8 cellular contexts compared by ENCODE assay signal in genomic region chr12:62730649-62731377, GRCh38.
DNase-seq lines count a peak whose midpoint lies in the region; ATAC-seq and TF ChIP-seq lines count a peak whose summit lies in the region.

No MANE protein-coding gene starts in this region.

- peak overlapping the region; percentile 58 for H3K9ac ChIP-seq in smooth muscle cell (ENCODE audit: low read depth)

- BruUV-seq in PC-9 (replicated peaks; lab: Mats Ljungman, UMichigan): no TSS peak

- POLR2A ChIA-PET in PC-9 (lab: Charles Lee; ENCODE audit: unreplicated experiment): interaction anchor here (0.6 to 0.7 kb wide), 4 partner anchors 28 to 142 kb away, joined by 4 to 7 read pairs (median 6); no protein-coding TSS in a partner anchor

- intact Hi-C loops in PC-9 (cut with micrococcal nuclease; ENCODE audit: unreplicated experiment): no loop called here

- peaks cover 24% of the 10 kb centered on the region for H3K79me2 ChIP-seq in PC-9 (ENCODE audit: low read depth)
- H3K79me2 ChIP-seq in smooth muscle cell (ENCODE audit: low read depth): no peaks in the 10 kb centered on the region

- ATAC-seq in GM18858 (IDR thresholded peaks at IDR 0.05; ENCODE audit: unreplicated experiment): peak; percentile 44
- ATAC-seq in HG03159 (IDR thresholded peaks at IDR 0.05; ENCODE audit: unreplicated experiment): no peak
- ATAC-seq in GM21737 (IDR thresholded peaks at IDR 0.05; ENCODE audit: unreplicated experiment): no peak

- H3K4me3 ChIP-seq in PC-9: no peak overlapping the region; the same call in 1 of the 2 replicates
- no peak overlapping the region for H3K4me3 ChIP-seq in esophagus (ENCODE audit: low read depth in 1 of 2, low read length in 2 of 2)
- no peak overlapping the region for H3K4me3 ChIP-seq in smooth muscle cell

- H3K36me3 ChIP-seq in PC-9 (ENCODE audit: low read depth) (no peaks in the 10 kb centered on the region), esophagus (ENCODE audit: control insufficient read depth in 2 of 2, insufficient read depth in 2 of 2, low read length in 1 of 2) (no peaks in the 10 kb centered on the region), smooth muscle cell (ENCODE audit: low read depth) (no peaks in the 10 kb centered on the region)

- peaks cover 83% of the 10 kb centered on the region for H3K4me1 ChIP-seq in PC-9 (replicated peaks; ENCODE audit: insufficient read depth)
- peaks cover 5 to 8% of the 10 kb centered on the region in 2 donors for H3K4me1 ChIP-seq in esophagus (ENCODE audit: control insufficient read depth in 2 of 2, insufficient read depth in 2 of 2, low read length in 1 of 2)
- peaks cover 3% of the 10 kb centered on the region for H3K4me1 ChIP-seq in smooth muscle cell (ENCODE audit: low read depth)

- H3K27me3 ChIP-seq in PC-9 (ENCODE audit: insufficient read depth, low read depth): no peaks in the 10 kb centered on the region
- no peaks in the 10 kb centered on the region for H3K27me3 ChIP-seq in esophagus (ENCODE audit: control insufficient read depth in 1 of 2, insufficient read depth in 2 of 2, low read length in 2 of 2)
- no peaks in the 10 kb centered on the region for H3K27me3 ChIP-seq in smooth muscle cell (ENCODE audit: low read depth)

- H2AFZ ChIP-seq in PC-9 (0 out of 2 replicates have a peak overlapping the region, but pooled peaks have one; percentile 31), smooth muscle cell (ENCODE audit: low read depth) (no peak overlapping the region)

- H3K9me3 ChIP-seq in PC-9 (ENCODE audit: insufficient read depth, low read depth) (no peaks in the 10 kb centered on the region), esophagus (ENCODE audit: control insufficient read depth in 2 of 2, insufficient read depth in 1 of 2, low read depth in 1 of 2, low read length in 1 of 2) (no peaks in the 10 kb centered on the region), smooth muscle cell (replicated peaks; ENCODE audit: low read depth) (no peaks in the 10 kb centered on the region)

- no peaks in the 10 kb centered on the region for H3K9me2 ChIP-seq in PC-9 (ENCODE audit: insufficient read depth)

- H3F3A ChIP-seq in PC-9 (ENCODE audit: insufficient read depth, low read depth): peaks cover 51% of the 10 kb centered on the region
- peaks cover 10% of the 10 kb centered on the region for H3F3A ChIP-seq in smooth muscle cell (ENCODE audit: low read depth)

- TF ChIP-seq CTCF in PC-9 (conservative IDR thresholded peaks at IDR 0.05): no peak
- TF ChIP-seq CTCF in smooth muscle cell (IDR thresholded peaks at IDR 0.05; ENCODE audit: borderline replicate concordance, insufficient read depth, poor library complexity, severe bottlenecking): no peak

- DNase-seq in PC-9: peak in 1 of 2 experiments; percentile 60
- DNase-seq in smooth muscle cell (lab: John Stamatoyannopoulos, UW; ENCODE audit: unreplicated experiment): no peak
- DNase-seq in hippocampal formation (lab: John Stamatoyannopoulos, UW): no peak
- no peak for DNase-seq in NCI-H345 (lab: John Stamatoyannopoulos, UW)

- CTCF ChIA-PET in PC-9 (lab: Charles Lee): no interaction called here

- 52 to 57% methylated on average over 5 of the region's 5 CpGs for WGBS in esophagus, 2 donors
- 69% methylated on average over 5 of the region's 5 CpGs for WGBS in smooth muscle cell (ENCODE audit: low lambda C conversion rate)

- peak overlapping the region; percentile 69 for H3K4me2 ChIP-seq in PC-9
- H3K4me2 ChIP-seq in smooth muscle cell: peak overlapping the region; percentile 16

- H3K27ac ChIP-seq in PC-9 (peak overlapping the region; percentile 96), esophagus (ENCODE audit: low read depth in 2 of 2, low read length in 1 of 2) (peak overlapping the region; percentile 62 to 67), smooth muscle cell (ENCODE audit: low read depth) (peak overlapping the region; percentile 66)

- no peaks in the 10 kb centered on the region for H4K20me1 ChIP-seq in PC-9 (ENCODE audit: insufficient read depth)
- H4K20me1 ChIP-seq in smooth muscle cell (ENCODE audit: low read depth): no peaks in the 10 kb centered on the region
